ENCODE assay signal across 8 cellular contexts in the genomic region with DNA sequence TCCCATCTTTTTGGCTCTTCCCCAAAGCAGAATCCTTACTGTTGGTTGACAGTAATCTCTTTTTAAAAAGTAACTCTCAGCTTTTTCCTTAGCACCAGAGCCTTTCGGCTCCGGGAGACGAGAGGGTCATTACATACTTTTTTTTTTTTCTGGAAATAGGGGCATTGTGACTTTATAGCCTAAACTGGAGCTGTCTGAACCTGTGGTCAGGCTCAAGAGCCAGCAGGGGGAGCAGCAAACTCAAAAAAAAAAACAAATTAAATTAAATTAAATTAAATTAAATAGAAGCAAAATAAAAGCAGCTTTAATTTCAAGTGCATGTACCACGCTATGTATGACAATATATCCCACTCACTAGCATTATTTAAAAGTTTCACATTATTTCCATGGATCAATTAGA.
DNase-seq lines count a peak whose midpoint lies in the region; ATAC-seq, FAIRE-seq and TF ChIP-seq lines count a peak whose summit lies in the region.

No MANE protein-coding gene starts in this region.

- peaks cover 0 to 3% (median 0%) of the 10 kb centered on the region in 4 donors for H3K4me1 ChIP-seq in Peyer's patch

- H3K27ac Mint-ChIP-seq in WTC11, result no peak overlapping the region

- no peaks in the 10 kb centered on the region; the same call in 1 of the 2 replicates for H3K27me3 Mint-ChIP-seq in WTC11 (ENCODE audit: low read depth)

- peaks cover 2% of the 10 kb centered on the region for H3K4me1 Mint-ChIP-seq in WTC11

- no peaks in the 10 kb centered on the region; the same call in 1 of the 2 replicates for H3K36me3 Mint-ChIP-seq in WTC11

- peak; percentile 33 for TF ChIP-seq CTCF in AG04449 (IDR thresholded peaks at IDR 0.05; ENCODE audit: insufficient read depth, low read length, missing control alignments)
- peak; percentile 23 for TF ChIP-seq CTCF in GM12865 (IDR thresholded peaks at IDR 0.05; ENCODE audit: insufficient read depth, low read depth, low read length, missing control alignments)
- TF ChIP-seq CTCF in WTC11 (IDR thresholded peaks at IDR 0.05), result no peak; the same call in 1 of the 2 replicates
- TF ChIP-seq CTCF in Peyer's patch (IDR thresholded peaks at IDR 0.05), result peak in 3 of 6 experiments; percentile 9 to 17 (median 12)
- no peak for TF ChIP-seq CTCF in lower leg skin (IDR thresholded peaks at IDR 0.05)

- TF ChIP-seq POLR2A in Peyer's patch (IDR thresholded peaks at IDR 0.05) (no peak), lower leg skin (IDR thresholded peaks at IDR 0.05) (no peak)

- no peaks in the 10 kb centered on the region for H3K27me3 ChIP-seq in Peyer's patch

- intact Hi-C loops in lower leg skin (cut with DNase I; ENCODE audit: low total_unique reads), result loop anchor here (10.0 kb wide), 1 partner anchor 278 kb away; no protein-coding TSS in a partner anchor

- no peak for DNase-seq in AG04449 (ENCODE audit: low read depth, low spot score)
- DNase-seq in GM12865 (ENCODE audit: low read depth), result no peak
- no peak for DNase-seq in WTC11 (ENCODE audit: low spot score)
- no peak for DNase-seq in Peyer's patch
- no peak for DNase-seq in lower leg skin (ENCODE audit: low spot score in 2 of 2)
- DNase-seq in G401 (ENCODE audit: low spot score), result no peak

- H3K27ac ChIP-seq in Peyer's patch, result no peak overlapping the region

- peak; percentile 37; the same call in 1 of the 2 replicates for ATAC-seq in WTC11
- no peak for ATAC-seq in HG03460 (IDR thresholded peaks at IDR 0.05; ENCODE audit: unreplicated experiment)

- POLR2A ChIA-PET in AG04449 (lab: Yijun Ruan, JAX), result no interaction called here
- POLR2A ChIA-PET in WTC11 (lab: Charles Lee), result no interaction called here

- CTCF ChIA-PET in AG04449 (lab: Yijun Ruan, JAX), result interaction anchor here (0.5 to 5.5 kb wide), 24 partner anchors 11 to 744 kb away, joined by 3 to 39 read pairs (median 3); no protein-coding TSS in a partner anchor
- CTCF ChIA-PET in WTC11 (lab: Charles Lee), result interaction anchor here (0.7 to 2.3 kb wide), 27 partner anchors 10 to 1796 kb away, joined by 3 to 11 read pairs (median 4); no protein-coding TSS in a partner anchor

- H3K4me3 ChIP-seq in AG04449 (ENCODE audit: low read depth, low read length), result no peak overlapping the region
- H3K4me3 ChIP-seq in GM12865 (ENCODE audit: low read depth, low read length), result no peak overlapping the region
- H3K4me3 ChIP-seq in Peyer's patch, result no peak overlapping the region
- H3K4me3 ChIP-seq in lower leg skin (ENCODE audit: low read depth, poor library complexity, severe bottlenecking), result no peak overlapping the region

- no peak overlapping the region for H3K4me3 Mint-ChIP-seq in WTC11

- H3K9me3 Mint-ChIP-seq in WTC11, result no peaks in the 10 kb centered on the region

- no peaks in the 10 kb centered on the region for H3K9me3 ChIP-seq in Peyer's patch

- peak; percentile 93 for FAIRE-seq in islet of Langerhans (lab: Jason Lieb, UNC)

- WGBS in lower leg skin, 2 donors, result 47 to 52% methylated on average over 4 of the region's 4 CpGs

- no peaks in the 10 kb centered on the region for H3K36me3 ChIP-seq in Peyer's patch

- in situ Hi-C loops in G401 (cut with HindIII; ENCODE audit: low sequenced_read_pairs), result no loop called here

TF ChIP-seq in WTC11, 78 proteins besides CTCF, POLR2A, EP300 and RAD21:
- TF ChIP-seq AFF4 (CRISPR knock-in tag; IDR thresholded peaks at IDR 0.05; ENCODE audit: borderline replicate concordance) (no peak), HMGA2 (CRISPR knock-in tag; IDR thresholded peaks at IDR 0.05) (peak; percentile 39; the same call in 1 of the 2 replicates)

Comparison
In these comparisons a context has a peak if more than half of its experiments do, and no peak if none do; other contexts are left out.
1. CTCF ChIP-seq: peak in AG04449 (single experiment) and GM12865 (single experiment); none in WTC11 (single experiment) and lower leg skin (0 of 3).